In genomic region chr19:50213925-50214324, GRCh38 we compare ENCODE assay signal across 1 cellular context.
TF ChIP-seq lines count a peak whose summit lies in the region.

No MANE protein-coding gene starts in this region.

TF ChIP-seq in WTC11, 78 proteins besides CTCF, POLR2A, EP300 and RAD21:
- TF ChIP-seq, protein P1, sequence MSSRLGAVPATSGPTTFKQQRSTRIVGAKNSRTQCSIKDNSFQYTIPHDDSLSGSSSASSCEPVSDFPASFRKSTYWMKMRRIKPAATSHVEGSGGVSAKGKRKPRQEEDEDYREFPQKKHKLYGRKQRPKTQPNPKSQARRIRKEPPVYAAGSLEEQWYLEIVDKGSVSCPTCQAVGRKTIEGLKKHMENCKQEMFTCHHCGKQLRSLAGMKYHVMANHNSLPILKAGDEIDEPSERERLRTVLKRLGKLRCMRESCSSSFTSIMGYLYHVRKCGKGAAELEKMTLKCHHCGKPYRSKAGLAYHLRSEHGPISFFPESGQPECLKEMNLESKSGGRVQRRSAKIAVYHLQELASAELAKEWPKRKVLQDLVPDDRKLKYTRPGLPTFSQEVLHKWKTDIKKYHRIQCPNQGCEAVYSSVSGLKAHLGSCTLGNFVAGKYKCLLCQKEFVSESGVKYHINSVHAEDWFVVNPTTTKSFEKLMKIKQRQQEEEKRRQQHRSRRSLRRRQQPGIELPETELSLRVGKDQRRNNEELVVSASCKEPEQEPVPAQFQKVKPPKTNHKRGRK (CRISPR knock-in tag; IDR thresholded peaks at IDR 0.05; ENCODE audit: borderline replicate concordance) = no peak
- TF ChIP-seq ESRRA (CRISPR knock-in tag; IDR thresholded peaks at IDR 0.05; ENCODE audit: borderline replicate concordance) = no peak
- no peak for TF ChIP-seq FOXJ3 (CRISPR knock-in tag; IDR thresholded peaks at IDR 0.05; ENCODE audit: borderline replicate concordance)
- TF ChIP-seq E2F1 (CRISPR knock-in tag; IDR thresholded peaks at IDR 0.05) = no peak
- TF ChIP-seq JAZF1 (CRISPR knock-in tag; IDR thresholded peaks at IDR 0.05) = no peak
- TF ChIP-seq, protein P2, sequence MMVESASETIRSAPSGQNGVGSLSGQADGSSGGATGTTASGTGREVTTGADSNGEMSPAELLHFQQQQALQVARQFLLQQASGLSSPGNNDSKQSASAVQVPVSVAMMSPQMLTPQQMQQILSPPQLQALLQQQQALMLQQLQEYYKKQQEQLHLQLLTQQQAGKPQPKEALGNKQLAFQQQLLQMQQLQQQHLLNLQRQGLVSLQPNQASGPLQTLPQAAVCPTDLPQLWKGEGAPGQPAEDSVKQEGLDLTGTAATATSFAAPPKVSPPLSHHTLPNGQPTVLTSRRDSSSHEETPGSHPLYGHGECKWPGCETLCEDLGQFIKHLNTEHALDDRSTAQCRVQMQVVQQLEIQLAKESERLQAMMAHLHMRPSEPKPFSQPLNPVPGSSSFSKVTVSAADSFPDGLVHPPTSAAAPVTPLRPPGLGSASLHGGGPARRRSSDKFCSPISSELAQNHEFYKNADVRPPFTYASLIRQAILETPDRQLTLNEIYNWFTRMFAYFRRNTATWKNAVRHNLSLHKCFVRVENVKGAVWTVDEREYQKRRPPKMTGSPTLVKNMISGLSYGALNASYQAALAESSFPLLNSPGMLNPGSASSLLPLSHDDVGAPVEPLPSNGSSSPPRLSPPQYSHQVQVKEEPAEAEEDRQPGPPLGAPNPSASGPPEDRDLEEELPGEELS (CRISPR knock-in tag; IDR thresholded peaks at IDR 0.05) = no peak
- TF ChIP-seq ZBTB21 (CRISPR knock-in tag; IDR thresholded peaks at IDR 0.05; ENCODE audit: borderline replicate concordance) = no peak
- TF ChIP-seq HMGA2 (CRISPR knock-in tag; IDR thresholded peaks at IDR 0.05) = no peak
- no peak for TF ChIP-seq SMAD3 (CRISPR knock-in tag; IDR thresholded peaks at IDR 0.05; ENCODE audit: borderline replicate concordance)
- TF ChIP-seq NR2C2 (CRISPR knock-in tag; IDR thresholded peaks at IDR 0.05) = no peak
- no peak for TF ChIP-seq USF1 (CRISPR knock-in tag; IDR thresholded peaks at IDR 0.05)
- TF ChIP-seq CREB1 (CRISPR knock-in tag; IDR thresholded peaks at IDR 0.05) = no peak
- TF ChIP-seq FOXP1 (CRISPR knock-in tag; IDR thresholded peaks at IDR 0.05; ENCODE audit: borderline replicate concordance) = no peak
TF ChIP-seq in WTC11: peak in this region for 0.
